19 cellular contexts compared by ENCODE assay signal in the genomic region with DNA sequence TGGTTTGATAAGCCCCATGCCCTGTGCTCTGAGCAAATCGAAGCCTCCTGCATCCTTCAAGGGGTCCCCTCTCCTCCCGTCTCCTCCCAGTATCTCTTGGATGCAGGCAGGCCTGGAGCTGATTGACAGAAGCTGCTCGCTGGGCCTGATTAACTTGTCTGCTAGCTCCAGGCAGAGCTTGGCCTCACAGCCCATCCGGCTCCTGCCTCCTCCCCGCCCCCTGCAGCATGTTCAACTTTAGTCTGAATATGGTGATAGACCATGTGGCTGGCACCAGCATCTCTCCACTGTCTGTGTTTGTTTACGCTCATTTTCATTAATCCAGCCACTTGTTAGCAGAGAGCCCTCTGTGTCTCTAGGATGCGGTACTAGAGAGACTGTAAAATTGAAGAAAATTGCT.
DNase-seq lines count a peak whose midpoint lies in the region; ATAC-seq, FAIRE-seq and TF ChIP-seq lines count a peak whose summit lies in the region.
"Had no signal": no experiment of that assay in that cellular context is flagged by ENCODE, and none has a peak within 500 bp of the region (broad histone marks: within the 10 kb centered on the region; RNA-seq: fewer than 3 reads in every experiment).

No MANE protein-coding gene starts in this region.

- H2AFZ ChIP-seq in HepG2 (ENCODE audit: low read length), result no peak overlapping the region
- H2AFZ ChIP-seq in PC-9, result no peak overlapping the region

- H3F3A ChIP-seq in PC-9 (ENCODE audit: insufficient read depth, low read depth), result no peaks in the 10 kb centered on the region

- TF ChIP-seq POLR2A in HepG2 (IDR thresholded peaks at IDR 0.05; ENCODE audit: insufficient read depth in 1 of 2, low read depth in 2 of 2, low read length in 2 of 2) (no peak), right lobe of liver (IDR thresholded peaks at IDR 0.05) (no peak)

- in situ Hi-C loops in HepG2 (cut with HindIII; ENCODE audit: extremely low pct_ligation_motif_present, low pct_unique_long_range_greater_than_20kb), result no loop called here

- no peak overlapping the region for H3K4me3 ChIP-seq in HepG2 (replicated peaks in 1 of 3; ENCODE audit: insufficient read depth in 1 of 3, low read depth in 2 of 3, low read length in 3 of 3)
- no peak overlapping the region for H3K4me3 ChIP-seq in right lobe of liver
- H3K4me3 ChIP-seq in PC-9, result no peak overlapping the region
- H3K4me3 ChIP-seq: gastrocnemius medialis, upper lobe of left lung had no signal

- no peaks in the 10 kb centered on the region for H3K9me2 ChIP-seq in PC-9 (ENCODE audit: insufficient read depth)

- CTCF ChIA-PET in HepG2 (lab: Yijun Ruan, JAX; ENCODE audit: low intra/inter-chr PET ratio, low total read pairs), result no interaction called here
- CTCF ChIA-PET in PC-9 (lab: Charles Lee), result no interaction called here

- no peak overlapping the region for H3K4me2 ChIP-seq in HepG2 (ENCODE audit: low read depth, low read length)
- H3K4me2 ChIP-seq in PC-9, result no peak overlapping the region

- no peak for FAIRE-seq in HepG2 (lab: Jason Lieb, UNC)

- no peak for TF ChIP-seq RAD21 in HepG2 (CRISPR knock-in tag; IDR thresholded peaks at IDR 0.05)

- H3K27me3 ChIP-seq in HepG2 (ENCODE audit: control insufficient read depth in 1 of 2, insufficient read depth in 2 of 2, low read length in 2 of 2) (peaks cover 0 to 2% of the 10 kb centered on the region in 2 experiments; a peak in 1 of 5 replicates), right lobe of liver (no peaks in the 10 kb centered on the region), layer of hippocampus (ENCODE audit: control insufficient read depth, insufficient read depth, low read length) (no peaks in the 10 kb centered on the region), PC-9 (ENCODE audit: insufficient read depth, low read depth) (peaks cover 81% of the 10 kb centered on the region)
- H3K27me3 ChIP-seq: gastrocnemius medialis, upper lobe of left lung had no signal

- ATAC-seq in HepG2 (peak; percentile 42; the same call in 1 of the 3 replicates), right lobe of liver (no peak), GM18867 (IDR thresholded peaks at IDR 0.05; ENCODE audit: unreplicated experiment) (no peak), HG03159 (IDR thresholded peaks at IDR 0.05; ENCODE audit: unreplicated experiment) (no peak)
- ATAC-seq: activated CD8-positive, alpha-beta T cell treated with anti-CD3 and anti-CD28 coated beads for 36 hours; gastrocnemius medialis; Panc1 had no signal

- POLR2A ChIA-PET in HepG2 (lab: Yijun Ruan, JAX) (no interaction called here), PC-9 (lab: Charles Lee; ENCODE audit: unreplicated experiment) (no interaction called here)

- intact Hi-C loops in HepG2 (cut with micrococcal nuclease; ENCODE audit: unreplicated experiment), result no loop called here
- intact Hi-C loops in right lobe of liver (cut with DNase I), result no loop called here
- intact Hi-C loops in PC-9 (cut with micrococcal nuclease; ENCODE audit: unreplicated experiment), result no loop called here

- H3K79me2 ChIP-seq in HepG2 (ENCODE audit: insufficient read depth, low read length) (no peaks in the 10 kb centered on the region), PC-9 (ENCODE audit: low read depth) (no peaks in the 10 kb centered on the region)

- DNase-seq in HepG2 (ENCODE audit: low spot score), result no peak
- no peak for DNase-seq in right lobe of liver
- DNase-seq in anterior cingulate cortex (lab: John Stamatoyannopoulos, UW), result peak in 56 of 58 donors; percentile 8 to 90 (median 68)
- no peak for DNase-seq in T-helper 9 cell
- DNase-seq in PC-9, result no peak
- DNase-seq: activated CD8-positive, alpha-beta T cell treated with anti-CD3 and anti-CD28 coated beads for 36 hours; Caco-2; gastrocnemius medialis; GDM1; mammary epithelial cell; MV-4-11; NCI-H526 treated with DMSO at 0.1 percent for 48 hours; nephron progenitor cell; stimulated activated CD4-positive, alpha-beta T cell treated with anti-CD3 and anti-CD28 coated beads, Interleukin-4, amount 100 ng/mL, for 4 hours had no signal

- no peak overlapping the region for H3K9ac ChIP-seq in HepG2 (ENCODE audit: insufficient read depth, low read depth, low read length)

- TF ChIP-seq EP300 in HepG2 (IDR thresholded peaks at IDR 0.05; ENCODE audit: low read depth in 2 of 2, low read length in 2 of 2) (no peak), HepG2 (CRISPR knock-in tag; IDR thresholded peaks at IDR 0.05; ENCODE audit: borderline replicate concordance) (no peak)

- no peaks in the 10 kb centered on the region for H3K4me1 ChIP-seq in HepG2 (ENCODE audit: insufficient read depth, low read length)
- no peaks in the 10 kb centered on the region for H3K4me1 ChIP-seq in right lobe of liver
- H3K4me1 ChIP-seq in PC-9 (replicated peaks; ENCODE audit: insufficient read depth), result no peaks in the 10 kb centered on the region
- H3K4me1 ChIP-seq: Caco-2, gastrocnemius medialis, upper lobe of left lung had no signal

- H3K36me3 ChIP-seq in HepG2 (replicated peaks in 1 of 2; ENCODE audit: control insufficient read depth in 1 of 2, insufficient read depth in 2 of 2, low read length in 2 of 2) (no peaks in the 10 kb centered on the region), right lobe of liver (no peaks in the 10 kb centered on the region), PC-9 (ENCODE audit: low read depth) (no peaks in the 10 kb centered on the region)
- H3K36me3 ChIP-seq: gastrocnemius medialis, upper lobe of left lung had no signal

- H3K9me3 ChIP-seq in HepG2 (ENCODE audit: low read length), result no peaks in the 10 kb centered on the region
- H3K9me3 ChIP-seq in right lobe of liver, result no peaks in the 10 kb centered on the region
- H3K9me3 ChIP-seq in PC-9 (ENCODE audit: insufficient read depth, low read depth), result no peaks in the 10 kb centered on the region
- H3K9me3 ChIP-seq: Caco-2, gastrocnemius medialis, upper lobe of left lung had no signal

- H4K20me1 ChIP-seq in HepG2 (ENCODE audit: insufficient read depth, low read length) (no peaks in the 10 kb centered on the region), PC-9 (ENCODE audit: insufficient read depth) (no peaks in the 10 kb centered on the region)

- 22% methylated on average over 7 of the region's 7 CpGs for WGBS in HepG2 (ENCODE audit: low lambda C conversion rate)
- WGBS in right lobe of liver (ENCODE audit: insufficient coverage, low coverage, low lambda C conversion rate, missing lambda C conversion rate), result 40% methylated on average over 5 of the region's 7 CpGs

- BruUV-seq in HepG2 (replicated peaks; lab: Mats Ljungman, UMichigan) (no TSS peak), PC-9 (replicated peaks; lab: Mats Ljungman, UMichigan) (no TSS peak)

- H3K27ac ChIP-seq in HepG2 (ENCODE audit: extremely low read length, insufficient read depth, low read length) (no peak overlapping the region), right lobe of liver (no peak overlapping the region), layer of hippocampus (ENCODE audit: low read depth, low read length) (peak overlapping the region; percentile 93), PC-9 (no peak overlapping the region)
- H3K27ac ChIP-seq: gastrocnemius medialis, upper lobe of left lung had no signal

- no peak for TF ChIP-seq CTCF in HepG2 (CRISPR knock-in tag; IDR thresholded peaks at IDR 0.05)
- TF ChIP-seq CTCF in right lobe of liver (IDR thresholded peaks at IDR 0.05), result no peak
- no peak for TF ChIP-seq CTCF in PC-9 (conservative IDR thresholded peaks at IDR 0.05)

TF ChIP-seq in HepG2, 621 proteins besides CTCF, POLR2A, EP300 and RAD21 (continues in another document):
- TF ChIP-seq ZNF777 (CRISPR knock-in tag; IDR thresholded peaks at IDR 0.05) (no peak), NR2C2 (CRISPR knock-in tag; IDR thresholded peaks at IDR 0.05; ENCODE audit: borderline replicate concordance) (no peak), ZNF569 (CRISPR knock-in tag; IDR thresholded peaks at IDR 0.05; ENCODE audit: borderline replicate concordance) (no peak), ARID4A (CRISPR knock-in tag; IDR thresholded peaks at IDR 0.05; ENCODE audit: borderline replicate concordance) (no peak), PRMT3 (CRISPR knock-in tag; IDR thresholded peaks at IDR 0.05; ENCODE audit: borderline replicate concordance, low read depth) (no peak), ZNF557 (CRISPR knock-in tag; IDR thresholded peaks at IDR 0.05) (no peak), TRIM24 (CRISPR knock-in tag; IDR thresholded peaks at IDR 0.05) (no peak), ZFP62 (CRISPR knock-in tag; IDR thresholded peaks at IDR 0.05) (no peak), HHEX (CRISPR knock-in tag; IDR thresholded peaks at IDR 0.05) (no peak), TOE1 (CRISPR knock-in tag; IDR thresholded peaks at IDR 0.05) (no peak), NFE2L1 (CRISPR knock-in tag; IDR thresholded peaks at IDR 0.05; ENCODE audit: borderline replicate concordance) (no peak), NFE2 (CRISPR knock-in tag; IDR thresholded peaks at IDR 0.05) (no peak), NFKBIZ (CRISPR knock-in tag; IDR thresholded peaks at IDR 0.05) (no peak), FOXC1 (CRISPR knock-in tag; IDR thresholded peaks at IDR 0.05; ENCODE audit: borderline replicate concordance) (no peak)

Comparison
In these comparisons a context has a peak if more than half of its experiments do, and no peak if none do; other contexts are left out.
1. DNase-seq: peak in anterior cingulate cortex (56 of 58); none in HepG2 (single experiment), right lobe of liver (0 of 3), T-helper 9 cell (single experiment) and PC-9 (0 of 2).